Comparison of ENCODE assay signal across 25 cellular contexts in genomic region chr6:53526000-53526399, GRCh38. TPM values are rescaled to one million over a fixed set of nuclear protein-coding genes. Genes with fewer than 3 reads are reported as not detected.
DNase-seq lines count a peak whose midpoint lies in the region; ATAC-seq and TF ChIP-seq lines count a peak whose summit lies in the region.
"Had no signal": no experiment of that assay in that cellular context is flagged by ENCODE, and none has a peak within 500 bp of the region (broad histone marks: within the 10 kb centered on the region; RNA-seq: fewer than 3 reads in every experiment).

No MANE protein-coding gene starts in this region.

- H2AK9ac ChIP-seq in IMR-90 (replicated peaks; ENCODE audit: low read depth, low read length, poor library complexity) = no peak overlapping the region

- H2AK5ac ChIP-seq in IMR-90 (ENCODE audit: low read depth, low read length) = no peak overlapping the region

- dilution Hi-C loops in IMR-90 (cut with HindIII; ENCODE audit: low sequenced_read_pairs, unreplicated experiment) = no loop called here

- no peak overlapping the region for H2AFZ ChIP-seq in IMR-90 (replicated peaks; ENCODE audit: low read length, poor library complexity)

- H3K4ac ChIP-seq in IMR-90 (ENCODE audit: low read depth, low read length) = no peak overlapping the region

- H3K9me3 ChIP-seq in IMR-90 (ENCODE audit: control insufficient read depth, insufficient read depth, low read length) = no peaks in the 10 kb centered on the region
- H3K9me3 ChIP-seq in liver (ENCODE audit: control insufficient read depth in 4 of 4, low read length in 3 of 4) = no peaks in the 10 kb centered on the region
- H3K9me3 ChIP-seq: BLaER1 treated with 17β-estradiol and CSF1 and Interleukin-3, amounts not matched to agents 10 nM and 100 nM; body of pancreas; left lung; psoas muscle; vagina had no signal

- intact Hi-C loops in IMR-90 (cut with micrococcal nuclease) = loop anchor here (2.0 kb wide), 1 partner anchor 13 kb away; no protein-coding TSS in a partner anchor

- peak overlapping the region; percentile 31 for H2BK5ac ChIP-seq in IMR-90 (ENCODE audit: low read depth, low read length, poor library complexity, severe bottlenecking)

- H2BK20ac ChIP-seq in IMR-90 (ENCODE audit: low read depth, low read length) = no peak overlapping the region

- POLR2A ChIA-PET in IMR-90 (lab: Charles Lee; ENCODE audit: unreplicated experiment) = no interaction called here

- H3K27me3 ChIP-seq in IMR-90 (ENCODE audit: control insufficient read depth, insufficient read depth, low read length) (no peaks in the 10 kb centered on the region), liver (ENCODE audit: control insufficient read depth in 4 of 4, insufficient read depth in 4 of 4, low read length in 3 of 4) (no peaks in the 10 kb centered on the region)
- H3K27me3 ChIP-seq: BLaER1 treated with 17β-estradiol and CSF1 and Interleukin-3, amounts not matched to agents 10 nM and 100 nM; body of pancreas; left lung; vagina had no signal

- peak overlapping the region; percentile 38; the same call in 1 of the 2 replicates for H3K27ac ChIP-seq in 22Rv1
- no peak overlapping the region for H3K27ac ChIP-seq in IMR-90 (ENCODE audit: insufficient read depth, low read length)
- H3K27ac ChIP-seq in liver (ENCODE audit: low read depth in 1 of 2, low read length in 2 of 2) = no peak overlapping the region
- H3K27ac ChIP-seq: BLaER1 treated with 17β-estradiol and CSF1 and Interleukin-3, amounts not matched to agents 10 nM and 100 nM; left lung; psoas muscle; skin epidermis; vagina had no signal

- in situ Hi-C loops in IMR-90 (cut with MboI; ENCODE audit: low sequenced_read_pairs) (no loop called here), astrocyte of the spinal cord (cut with HindIII; ENCODE audit: low sequenced_read_pairs) (no loop called here)

- TF ChIP-seq CTCF in 22Rv1 (IDR thresholded peaks at IDR 0.05) (no peak), IMR-90 (conservative IDR thresholded peaks at IDR 0.05; ENCODE audit: low read depth, low read length) (no peak), astrocyte of the spinal cord (IDR thresholded peaks at IDR 0.05; ENCODE audit: low read depth, low read length) (no peak), liver (IDR thresholded peaks at IDR 0.05; ENCODE audit: low read depth, low read length, missing input control) (no peak), GM10266 (IDR thresholded peaks at IDR 0.05; ENCODE audit: control insufficient read depth, insufficient read depth, low read depth, missing control alignments) (no peak)

- H3K23ac ChIP-seq in IMR-90 (ENCODE audit: low read depth, low read length) = 0 out of 2 replicates have a peak overlapping the region, but pooled peaks have one; percentile 29

- H4K5ac ChIP-seq in IMR-90 (ENCODE audit: low read depth, low read length) = no peak overlapping the region; the same call in 1 of the 2 replicates

- CTCF ChIA-PET in IMR-90 (lab: Yijun Ruan, JAX) = no interaction called here

- no TSS peak for BruUV-seq in IMR-90 (replicated peaks; lab: Mats Ljungman, UMichigan)

- TF ChIP-seq RAD21 in IMR-90 (IDR thresholded peaks at IDR 0.05; ENCODE audit: low read length) (no peak), liver (IDR thresholded peaks at IDR 0.05) (no peak)

- H3K4me3 ChIP-seq in IMR-90 (ENCODE audit: insufficient read depth, low read depth, low read length) (no peak overlapping the region), astrocyte of the spinal cord (ENCODE audit: low read depth, low read length) (no peak overlapping the region), liver (ENCODE audit: low read depth in 1 of 3, low read length in 3 of 3) (no peak overlapping the region)
- H3K4me3 ChIP-seq: BLaER1 treated with 17β-estradiol and CSF1 and Interleukin-3, amounts not matched to agents 10 nM and 100 nM; body of pancreas; left lung; psoas muscle; skin epidermis; vagina had no signal

- H3K56ac ChIP-seq in IMR-90 (ENCODE audit: extremely low read depth, insufficient read depth, low read length) = no peak overlapping the region

- H3K9me1 ChIP-seq in IMR-90 (ENCODE audit: insufficient read depth, low read length) = peaks cover 8% of the 10 kb centered on the region

- no peak overlapping the region for H3K4me2 ChIP-seq in IMR-90 (ENCODE audit: low read depth, low read length)
- H3K4me2 ChIP-seq: BLaER1 treated with 17β-estradiol and CSF1 and Interleukin-3, amounts not matched to agents 10 nM and 100 nM had no signal

- no peak for ATAC-seq in IMR-90 (ENCODE audit: low read depth)
- no peak for ATAC-seq in HG03378 (IDR thresholded peaks at IDR 0.05; ENCODE audit: unreplicated experiment)
- ATAC-seq in HG02642 (IDR thresholded peaks at IDR 0.05; ENCODE audit: poor library complexity, unreplicated experiment) = no peak
- no peak for ATAC-seq in GM18517 (IDR thresholded peaks at IDR 0.05; ENCODE audit: unreplicated experiment)
- ATAC-seq: body of pancreas; left lung; psoas muscle; stimulated activated memory B cell treated with anti-CD40 and anti-IgM and Interleukin-4, amounts not matched to agents 10 μg/mL and 1 μg/mL and 100 μg/mL, for 72 hours had no signal

- H2BK120ac ChIP-seq in IMR-90 (ENCODE audit: low read depth, low read length) = peak overlapping the region; percentile 26; the same call in 1 of the 2 replicates

- no peak overlapping the region for H2BK15ac ChIP-seq in IMR-90 (ENCODE audit: low read depth, low read length)

- H4K20me1 ChIP-seq in IMR-90 (ENCODE audit: insufficient read depth, low read length) = peaks cover 6% of the 10 kb centered on the region; the same call in 1 of the 2 replicates

- DNase-seq in IMR-90 (no peak), astrocyte of the spinal cord (ENCODE audit: low read depth, low spot score) (peak; percentile 31), GM10266 (ENCODE audit: extremely low spot score) (no peak)
- DNase-seq: activated B cell treated with CpG ODN at 0.5 μM for 24 hours; activated CD4-positive, alpha-beta T cell treated with anti-CD3 and anti-CD28 coated beads, Interleukin-2, amount 50 U/mL, for 4 hours; activated CD8-positive, alpha-beta memory T cell treated with anti-CD3 and anti-CD28 coated beads, Interleukin-2, amount 50 U/mL, for 4 hours; activated naive CD8-positive, alpha-beta T cell treated with anti-CD3 and anti-CD28 coated beads, Interleukin-2, amount 10 ng/mL, durations not matched to agents 7 days and 5 days; body of pancreas; H7; head of caudate nucleus; Karpas-422; left lung; NCI-H1105 treated with DMSO at 0.1 percent for 48 hours; psoas muscle; stimulated activated CD4-positive, alpha-beta T cell treated with anti-CD3 and anti-CD28 coated beads, Interleukin-1b, Interleukin-23, amount 100 ng/mL, for 48 hours; T1000 had no signal

- H4K8ac ChIP-seq in IMR-90 (ENCODE audit: low read depth in 2 of 2, low read length in 2 of 2) = no peak overlapping the region

- H3K36me3 ChIP-seq in IMR-90 (ENCODE audit: control insufficient read depth, insufficient read depth, low read length) (no peaks in the 10 kb centered on the region; the same call in 1 of the 2 replicates), liver (ENCODE audit: control insufficient read depth in 4 of 4, insufficient read depth in 3 of 4, low read depth in 1 of 4, low read length in 3 of 4) (no peaks in the 10 kb centered on the region)
- H3K36me3 ChIP-seq: left lung, vagina had no signal

- no peak for TF ChIP-seq POLR2A in IMR-90 (IDR thresholded peaks at IDR 0.05; ENCODE audit: low read depth, low read length)

- no peak overlapping the region for H4K91ac ChIP-seq in IMR-90 (ENCODE audit: insufficient read depth, low read depth, low read length)

- peaks cover 15 to 50% of the 10 kb centered on the region in 2 experiments for H3K79me1 ChIP-seq in IMR-90 (ENCODE audit: low read depth in 1 of 2, low read length in 2 of 2)

- no CpG with 5 or more reads among the region's 1 CpG for WGBS in IMR-90 (ENCODE audit: extremely low coverage in 2 of 2, insufficient read length in 1 of 2), 2 experiments
- 52% methylated on average over 1 of the region's 1 CpG for WGBS in liver

- peaks cover 27% of the 10 kb centered on the region for H3K4me1 ChIP-seq in IMR-90 (ENCODE audit: control insufficient read depth, insufficient read depth, low read length)
- peaks cover 0 to 63% (median 45%) of the 10 kb centered on the region in 4 donors for H3K4me1 ChIP-seq in liver (ENCODE audit: control insufficient read depth in 4 of 4, insufficient read depth in 4 of 4, low read length in 3 of 4)

- H3K18ac ChIP-seq in IMR-90 (ENCODE audit: low read depth, low read length) = no peak overlapping the region

- H3K9ac ChIP-seq in IMR-90 (ENCODE audit: low read depth, low read length) (no peak overlapping the region), liver (ENCODE audit: low read depth in 1 of 2, low read length in 2 of 2) (no peak overlapping the region)
- H3K9ac ChIP-seq: BLaER1 treated with 17β-estradiol and CSF1 and Interleukin-3, amounts not matched to agents 10 nM and 100 nM had no signal

- no peak overlapping the region for H3K14ac ChIP-seq in IMR-90 (replicated peaks; ENCODE audit: low read depth, low read length)

TF ChIP-seq in IMR-90, 13 proteins besides CTCF, POLR2A, EP300 and RAD21 (continues in another document):
- no peak for TF ChIP-seq SMC3 (IDR thresholded peaks at IDR 0.05; ENCODE audit: low read depth, low read length)
- TF ChIP-seq MAFK (IDR thresholded peaks at IDR 0.05; ENCODE audit: low read depth, low read length) = no peak
- TF ChIP-seq RCOR1 (IDR thresholded peaks at IDR 0.05; ENCODE audit: insufficient replicate concordance, low read length) = no peak
- no peak for TF ChIP-seq CHD1 (IDR thresholded peaks at IDR 0.05; ENCODE audit: low read depth, low read length)
- TF ChIP-seq NFE2L2 (IDR thresholded peaks at IDR 0.05; ENCODE audit: low read depth, low read length) = no peak
- TF ChIP-seq RFX5 (IDR thresholded peaks at IDR 0.05; ENCODE audit: low read depth, low read length) = no peak

TF ChIP-seq in liver, 16 proteins besides CTCF, POLR2A, EP300 and RAD21:
- TF ChIP-seq JUND (IDR thresholded peaks at IDR 0.05) (no peak), HNF4A (conservative IDR thresholded peaks at IDR 0.05) (peak; percentile 29 to 36)

RNA-seq across cellular contexts. Expression of gene GCLC, which starts 18.9 kb away (rescaled TPM):
- total RNA-seq in IMR-90 (2012; rRNA removed) = 20.8 and 24.2 TPM in 2 replicates
- polyA plus RNA-seq in IMR-90 (2012; rRNA removed) = 10.0 and 14.2 TPM in 2 replicates
- polyA plus RNA-seq in IMR-90 (2012; cell fraction: cytosol; rRNA removed) = 2.5 and 2.8 TPM in 2 replicates
- polyA plus RNA-seq in IMR-90 (2012; cell fraction: nucleus; rRNA removed; ENCODE audit: low replicate concordance) = 4.8 and 35.5 TPM in 2 replicates
- 100 to 1,000 TPM; 115 to 135 TPM for total RNA-seq in liver
- polyA plus RNA-seq in liver = 10 to 100 TPM; 28.6 to 44.5 TPM
